29 cellular contexts compared by ENCODE assay signal in genomic region chr1:246136477-246136876, GRCh38.
"Had no signal": no experiment of that assay in that cellular context is flagged by ENCODE, and none has a peak within 500 bp of the region (broad histone marks: within the 10 kb centered on the region; RNA-seq: fewer than 3 reads in every experiment).

No MANE protein-coding gene starts in this region.

- H3K4me1 ChIP-seq: colonic mucosa, gastrocnemius medialis, heart left ventricle, heart right ventricle had no signal

- H3K36me3 ChIP-seq: colonic mucosa, esophagus muscularis mucosa, esophagus squamous epithelium, gastrocnemius medialis, gastroesophageal sphincter, heart left ventricle, heart right ventricle had no signal

- H3K9me3 ChIP-seq: colonic mucosa, esophagus muscularis mucosa, esophagus squamous epithelium, gastrocnemius medialis, gastroesophageal sphincter, heart left ventricle, heart right ventricle had no signal

- H3K4me3 Mint-ChIP-seq: dendritic cell treated with granulocyte-macrophage colony-stimulating factor and Interleukin-4, amounts not matched to agents 40 ng/mL and 50 ng/mL, for 4 days; effector memory CD8-positive, alpha-beta T cell; endodermal cell had no signal

- H3K27ac ChIP-seq: colonic mucosa, coronary artery, dorsolateral prefrontal cortex, epithelial cell of prostate, esophagus muscularis mucosa, esophagus squamous epithelium, foreskin keratinocyte, gastrocnemius medialis, gastroesophageal sphincter, heart left ventricle, heart right ventricle had no signal

- DNase-seq: colonic mucosa; cortex of kidney; dermis blood vessel endothelial cell; dorsolateral prefrontal cortex; effector CD4-positive, alpha-beta T cell; effector CD8-positive, alpha-beta T cell; effector memory CD4-positive, alpha-beta T cell; effector memory CD8-positive, alpha-beta T cell; endodermal cell; erythroblast; esophagus squamous epithelium; foreskin fibroblast; foreskin keratinocyte; foreskin melanocyte; gastrocnemius medialis; glutamatergic neuron; head of caudate nucleus; heart left ventricle; heart right ventricle had no signal

- H3K27ac Mint-ChIP-seq: dendritic cell treated with granulocyte-macrophage colony-stimulating factor and Interleukin-4, amounts not matched to agents 40 ng/mL and 50 ng/mL, for 4 days; effector memory CD8-positive, alpha-beta T cell; endodermal cell had no signal

- H3K9me3 Mint-ChIP-seq: dendritic cell treated with granulocyte-macrophage colony-stimulating factor and Interleukin-4, amounts not matched to agents 40 ng/mL and 50 ng/mL, for 4 days; effector memory CD8-positive, alpha-beta T cell; endodermal cell had no signal

- H3K27me3 ChIP-seq: colonic mucosa, dorsolateral prefrontal cortex, esophagus muscularis mucosa, esophagus squamous epithelium, foreskin keratinocyte, gastrocnemius medialis, gastroesophageal sphincter, heart left ventricle, heart right ventricle had no signal

- ATAC-seq: effector memory CD8-positive, alpha-beta T cell; esophagus mucosa; foreskin keratinocyte; gastrocnemius medialis; gastroesophageal sphincter; heart left ventricle; heart right ventricle had no signal

- H3K27me3 Mint-ChIP-seq: dendritic cell treated with granulocyte-macrophage colony-stimulating factor and Interleukin-4, amounts not matched to agents 40 ng/mL and 50 ng/mL, for 4 days; effector memory CD8-positive, alpha-beta T cell had no signal

- FAIRE-seq: colon, endometrium, endothelial cell of umbilical vein, frontal cortex had no signal

- H3K4me3 ChIP-seq: colonic mucosa, coronary artery, dorsolateral prefrontal cortex, esophagus muscularis mucosa, esophagus squamous epithelium, gastrocnemius medialis, gastroesophageal sphincter, heart left ventricle, heart right ventricle had no signal
